In the genomic region with DNA sequence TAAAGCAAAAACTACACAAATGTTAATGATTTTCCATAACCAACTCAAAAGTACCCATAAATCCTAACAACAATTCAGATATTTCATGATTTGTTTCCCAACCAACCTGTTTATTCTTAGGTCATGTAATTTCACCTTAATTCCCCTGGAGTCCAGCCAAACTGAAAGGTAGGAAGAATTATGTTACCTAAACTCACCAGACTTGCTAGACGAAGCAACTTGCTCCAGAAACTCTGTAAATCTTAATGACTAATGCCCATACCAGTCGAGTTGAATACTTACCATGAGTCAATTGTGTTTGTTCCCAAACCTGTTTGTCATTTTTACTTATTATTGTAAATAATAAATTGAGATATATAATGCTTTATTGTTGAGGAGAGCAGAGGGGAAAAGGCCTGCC, we compare ENCODE assay signal across 26 cellular contexts.
DNase-seq lines count a peak whose midpoint lies in the region; ATAC-seq and TF ChIP-seq lines count a peak whose summit lies in the region.
"Had no signal": no experiment of that assay in that cellular context is flagged by ENCODE, and none has a peak within 500 bp of the region (broad histone marks: within the 10 kb centered on the region; RNA-seq: fewer than 3 reads in every experiment).

No MANE protein-coding gene starts in this region.

- TF ChIP-seq CTCF in RWPE1 (conservative IDR thresholded peaks at IDR 0.05; ENCODE audit: low read depth): no peak

- peaks cover 4% of the 10 kb centered on the region for H3K9me3 Mint-ChIP-seq in activated CD4-positive, alpha-beta T cell treated with anti-CD3 and anti-CD28 coated beads, Interleukin-2, amount 10 ng/mL, durations not matched to agents 24 days and 14 days

- no peaks in the 10 kb centered on the region for H3K4me1 Mint-ChIP-seq in activated CD4-positive, alpha-beta T cell treated with anti-CD3 and anti-CD28 coated beads, Interleukin-2, amount 10 ng/mL, durations not matched to agents 24 days and 14 days

- CTCF ChIA-PET in RWPE1 (lab: Yijun Ruan, JAX): interaction anchor here (0.6 kb wide), 1 partner anchor 554 kb away, joined by 3 read pairs; no protein-coding TSS in a partner anchor

- H3K27me3 Mint-ChIP-seq in activated CD4-positive, alpha-beta T cell treated with anti-CD3 and anti-CD28 coated beads, Interleukin-2, amount 10 ng/mL, durations not matched to agents 24 days and 14 days: no peaks in the 10 kb centered on the region

- no peak for ATAC-seq in HG02571 (IDR thresholded peaks at IDR 0.05; ENCODE audit: unreplicated experiment)
- ATAC-seq: activated T-cell treated with anti-CD3 and anti-CD28 coated beads, Interleukin-2, amount 50 U/mL, for 4 hours; pancreas; Right ventricle myocardium inferior; upper lobe of right lung had no signal

- no peak overlapping the region for H3K27ac ChIP-seq in RWPE1
- H3K27ac ChIP-seq: pancreas, right atrium auricular region, upper lobe of right lung, WERI-Rb-1 had no signal

- no peaks in the 10 kb centered on the region for H3K36me3 Mint-ChIP-seq in activated CD4-positive, alpha-beta T cell treated with anti-CD3 and anti-CD28 coated beads, Interleukin-2, amount 10 ng/mL, durations not matched to agents 24 days and 14 days (ENCODE audit: low read depth)

- no peak overlapping the region for H3K27ac Mint-ChIP-seq in activated CD4-positive, alpha-beta T cell treated with anti-CD3 and anti-CD28 coated beads, Interleukin-2, amount 10 ng/mL, durations not matched to agents 24 days and 14 days

- H3K4me3 Mint-ChIP-seq in activated CD4-positive, alpha-beta T cell treated with anti-CD3 and anti-CD28 coated beads, Interleukin-2, amount 10 ng/mL, durations not matched to agents 24 days and 14 days: no peak overlapping the region
- H3K4me3 Mint-ChIP-seq: activated T-cell treated with anti-CD3 and anti-CD28 coated beads, Interleukin-2, amount 50 U/mL, for 4 hours; neural crest cell had no signal

- intact Hi-C loops in activated CD4-positive, alpha-beta T cell treated with anti-CD3 and anti-CD28 coated beads, Interleukin-2, amount 10 ng/mL, durations not matched to agents 24 days and 14 days (cut with micrococcal nuclease): no loop called here

- POLR2A ChIA-PET in RWPE1 (lab: Yijun Ruan, JAX; ENCODE audit: low non-redundant PET): no interaction called here

- DNase-seq in DMS53 (lab: John Stamatoyannopoulos, UW) (peak; percentile 74), NCI-H1105 (lab: John Stamatoyannopoulos, UW) (peak; percentile 45), RWPE1 (ENCODE audit: low spot score) (peak; percentile 49), kidney tubule cell (ENCODE audit: low spot score) (peak; percentile 50), SKM-1 (lab: John Stamatoyannopoulos, UW; ENCODE audit: unreplicated experiment) (no peak), NOMO-1 treated with DMSO at 0.1 percent for 48 hours (lab: John Stamatoyannopoulos, UW; ENCODE audit: unreplicated experiment) (no peak)
- DNase-seq in activated CD4-positive, alpha-beta T cell treated with anti-CD3 and anti-CD28 coated beads, Interleukin-2, amount 10 ng/mL, durations not matched to agents 24 days and 14 days: no peak
- DNase-seq: ACHN; activated CD4-positive, alpha-beta T cell treated with anti-CD3 and anti-CD28 coated beads, Interleukin-2, amount 50 U/mL, for 1 hour; activated gamma-delta T cell treated with Interleukin-2 at 50 U/mL for 16 hours; activated T-cell treated with anti-CD3 and anti-CD28 coated beads, Interleukin-2, amount 50 U/mL, for 4 hours; DMS79; GDM1; kidney glomerular epithelial cell; MV-4-11; NCI-H1694 treated with DMSO at 0.1 percent for 48 hours; NCI-H345; pancreas; stimulated activated CD4-positive, alpha-beta T cell treated with anti-CD3 and anti-CD28 coated beads, Interleukin-12 subunit alpha, Interleukin-12 subunit beta, amount 100 ng/mL, for 4 hours; stimulated activated CD4-positive, alpha-beta T cell treated with anti-CD3 and anti-CD28 coated beads, Interleukin-4, amount 100 ng/mL, for 1 hour; upper lobe of right lung; WERI-Rb-1 had no signal

Comparison
In these comparisons a context has a peak if more than half of its experiments do, and no peak if none do; other contexts are left out.
1. DNase-seq: peak in DMS53 (single experiment), NCI-H1105 (single experiment), RWPE1 (single experiment) and kidney tubule cell (single experiment); none in SKM-1 (single experiment), activated CD4-positive, alpha-beta T cell treated with anti-CD3 and anti-CD28 coated beads, Interleukin-2, amount 10 ng/mL, durations not matched to agents 24 days and 14 days (single experiment) and NOMO-1 treated with DMSO at 0.1 percent for 48 hours (single experiment).